ENCODE assay signal across 7 cellular contexts in genomic region chr9:18749711-18750110, GRCh38.
"Had no signal": no experiment of that assay in that cellular context is flagged by ENCODE, and none has a peak within 500 bp of the region (broad histone marks: within the 10 kb centered on the region; RNA-seq: fewer than 3 reads in every experiment).

No MANE protein-coding gene starts in this region.

- H3K4me3 Mint-ChIP-seq: IgD-negative memory B cell had no signal

- H3K27me3 Mint-ChIP-seq: IgD-negative memory B cell had no signal

- H3K4me3 ChIP-seq: K562 had no signal

- H3K27ac ChIP-seq: HL-60 had no signal

- H3K27ac Mint-ChIP-seq: IgD-negative memory B cell had no signal

- ATAC-seq: HepG2, K562 had no signal

- H3K9me3 Mint-ChIP-seq: IgD-negative memory B cell had no signal

- DNase-seq: IMR-90, KBM-7, KG1 had no signal

- H3K4me1 Mint-ChIP-seq: IgD-negative memory B cell had no signal
